Comparison of ENCODE assay signal across 8 cellular contexts in genomic region chr1:46300673-46301405, GRCh38. TPM values are rescaled to one million over a fixed set of nuclear protein-coding genes. Genes with fewer than 3 reads are reported as not detected.
DNase-seq lines count a peak whose midpoint lies in the region; ATAC-seq, FAIRE-seq and TF ChIP-seq lines count a peak whose summit lies in the region.

No MANE protein-coding gene starts in this region.

- H3K79me2 ChIP-seq in K562 (ENCODE audit: control insufficient read depth, insufficient read depth, low read length): peaks cover 86% of the 10 kb centered on the region

- H3K36me3 ChIP-seq in cardiac muscle cell: peaks cover 21% of the 10 kb centered on the region
- H3K36me3 ChIP-seq in K562 (ENCODE audit: control insufficient read depth, insufficient read depth, low read length): peaks cover 48% of the 10 kb centered on the region
- H3K36me3 ChIP-seq in lung (ENCODE audit: control insufficient read depth in 2 of 2, insufficient read depth in 2 of 2, low read length in 2 of 2): peaks cover 6% of the 10 kb centered on the region in 2 donors
- H3K36me3 ChIP-seq in uterus: no peaks in the 10 kb centered on the region

- BruUV-seq in K562 (replicated peaks; lab: Mats Ljungman, UMichigan): TSS peak; percentile 32

- CTCF ChIA-PET in K562 (lab: Yijun Ruan, JAX; ENCODE audit: low intra/inter-chr PET ratio): no interaction called here

- TF ChIP-seq CTCF in cardiac muscle cell (IDR thresholded peaks at IDR 0.05; ENCODE audit: low read depth, low read length) (no peak), K562 (IDR thresholded peaks at IDR 0.05 in 2 of 3, conservative IDR thresholded peaks at IDR 0.05 in 1 of 3; ENCODE audit: insufficient read depth in 2 of 3, low read depth in 1 of 3, low read length in 3 of 3) (no peak), lung (IDR thresholded peaks at IDR 0.05; ENCODE audit: control extremely low read depth, extremely low read depth) (no peak), uterus (IDR thresholded peaks at IDR 0.05) (no peak)

- WGBS in K562 (ENCODE audit: insufficient coverage, low coverage, missing lambda C conversion rate): 39% methylated on average over 6 of the region's 6 CpGs
- WGBS in lung, 2 donors: 31 to 35% methylated on average over 6 of the region's 6 CpGs

- TF ChIP-seq EP300 in K562 (IDR thresholded peaks at IDR 0.05; ENCODE audit: low read length): no peak

- no peak for ATAC-seq in Right ventricle myocardium inferior
- no peak for ATAC-seq in K562
- no peak for ATAC-seq in lung (ENCODE audit: insufficient read depth, low FRiP score)
- ATAC-seq in GM18861 (IDR thresholded peaks at IDR 0.05; ENCODE audit: unreplicated experiment): no peak

- TF ChIP-seq POLR2A in K562 (conservative IDR thresholded peaks at IDR 0.05) (no peak), uterus (IDR thresholded peaks at IDR 0.05) (no peak)

- H2AFZ ChIP-seq in K562 (ENCODE audit: low read depth, low read length): no peak overlapping the region

- FAIRE-seq in K562 (lab: Jason Lieb, UNC): no peak

- DNase-seq in cardiac muscle cell (ENCODE audit: low read depth in 1 of 2, low spot score in 1 of 2): peak in 1 of 2 donors; percentile 56
- no peak for DNase-seq in Right ventricle myocardium inferior (ENCODE audit: missing footprints)
- no peak for DNase-seq in K562 (ENCODE audit: extremely low read depth in 1 of 4, low spot score in 3 of 4)
- no peak for DNase-seq in lung (ENCODE audit: low spot score)
- peak in 1 of 2 donors; percentile 33 for DNase-seq in uterus
- DNase-seq in midbrain (lab: John Stamatoyannopoulos, UW): no peak
- no peak for DNase-seq in NCI-H146 (lab: John Stamatoyannopoulos, UW)

- H3K4me3 ChIP-seq in cardiac muscle cell (peak overlapping the region; percentile 62), K562 (peak overlapping the region; percentile 76), lung (peak overlapping the region; percentile 94), uterus (peak overlapping the region; percentile 79 to 85)

- H3K4me1 ChIP-seq in cardiac muscle cell (ENCODE audit: low read depth) (peaks cover 37% of the 10 kb centered on the region), K562 (replicated peaks in 1 of 2; ENCODE audit: control insufficient read depth in 2 of 2, insufficient read depth in 2 of 2, low read length in 2 of 2) (peaks cover 22 to 26% of the 10 kb centered on the region in 2 experiments; a peak in 4 of 5 replicates), lung (ENCODE audit: control insufficient read depth in 2 of 2, insufficient read depth in 2 of 2, low read length in 2 of 2) (peaks cover 10 to 11% of the 10 kb centered on the region in 2 donors), uterus (peaks cover 10 to 17% of the 10 kb centered on the region in 2 donors)

- peak overlapping the region; percentile 98 to 100 for H3K9ac ChIP-seq in K562 (ENCODE audit: insufficient read depth in 1 of 2, low read depth in 2 of 2, low read length in 2 of 2)

- H3K9me3 ChIP-seq in cardiac muscle cell (ENCODE audit: low read depth) (no peaks in the 10 kb centered on the region), K562 (replicated peaks; ENCODE audit: control insufficient read depth, insufficient read depth, low read depth, low read length) (no peaks in the 10 kb centered on the region), lung (ENCODE audit: control insufficient read depth in 2 of 2, insufficient read depth in 1 of 2, low read length in 1 of 2) (no peaks in the 10 kb centered on the region), uterus (no peaks in the 10 kb centered on the region)

- peak overlapping the region; percentile 99 for H3K27ac ChIP-seq in cardiac muscle cell
- peak overlapping the region; percentile 96 for H3K27ac ChIP-seq in K562 (ENCODE audit: extremely low read depth, low read depth, low read length)
- peak overlapping the region; percentile 93 to 99 for H3K27ac ChIP-seq in lung (ENCODE audit: low read depth in 1 of 2, low read length in 1 of 2)
- peak overlapping the region; percentile 95 to 96 for H3K27ac ChIP-seq in uterus

- intact Hi-C loops in Right ventricle myocardium inferior (cut with DNase I) (no loop called here), K562 (cut with micrococcal nuclease) (loop anchor here (2.0 to 5.0 kb wide), 2 partner anchors 14 to 54 kb away; partner anchors contain the start of gene RAD54L), uterus (cut with DNase I; ENCODE audit: low total_unique reads) (no loop called here)

- in situ Hi-C loops in K562 (cut with MboI): no loop called here

- TF ChIP-seq RAD21 in K562 (CRISPR knock-in tag; conservative IDR thresholded peaks at IDR 0.05 in 1 of 2, IDR thresholded peaks at IDR 0.05 in 1 of 2): no peak

- H3K27me3 ChIP-seq in cardiac muscle cell (no peaks in the 10 kb centered on the region), K562 (ENCODE audit: control insufficient read depth in 2 of 2, insufficient read depth in 2 of 2, low read length in 2 of 2) (no peaks in the 10 kb centered on the region), lung (ENCODE audit: control insufficient read depth, insufficient read depth) (no peaks in the 10 kb centered on the region), uterus (no peaks in the 10 kb centered on the region)

- H3K9me1 ChIP-seq in K562 (ENCODE audit: control insufficient read depth, insufficient read depth, low read length): peaks cover 6% of the 10 kb centered on the region

- POLR2A ChIA-PET in K562 (lab: Yijun Ruan, JAX): interaction anchor here (0.6 to 22.1 kb wide), 8 partner anchors 17 to 1482 kb away, joined by 3 to 410 read pairs (median 4); no protein-coding TSS in a partner anchor

- peaks cover 7% of the 10 kb centered on the region for H4K20me1 ChIP-seq in K562 (replicated peaks; ENCODE audit: control insufficient read depth, insufficient read depth, low read length)

- H3K4me2 ChIP-seq in K562 (ENCODE audit: insufficient read depth, low read length): peak overlapping the region; percentile 97

RNA-seq across cellular contexts. Expression of gene LRRC41, which starts 2.6 kb away (rescaled TPM):
- total RNA-seq in cardiac muscle cell: 118 and 151 TPM in 2 replicates
- 130 and 169 TPM in 2 replicates for polyA plus RNA-seq in cardiac muscle cell
- total RNA-seq in Right ventricle myocardium inferior: 35.8 TPM
- total RNA-seq in K562 (2011; cell fraction: chromatin; rRNA removed; ENCODE audit: low replicate concordance): 66.5 and 77.9 TPM in 2 replicates
- total RNA-seq in K562 (2011; cell fraction: nucleolus; rRNA removed): 55.3 and 56.5 TPM in 2 replicates
- 56.4 and 78.1 TPM in 2 replicates for total RNA-seq in K562 (2011; cell fraction: nucleoplasm; rRNA removed)
- 49.0 and 61.0 TPM in 2 replicates for total RNA-seq in K562 (2014; rRNA removed)
- 27.2 and 30.7 TPM in 2 replicates for total RNA-seq in K562 (2014; rRNA removed; fragmentation: Illumina TruSeq; extraction: Trizol)
- 47.1 and 49.7 TPM in 2 replicates for total RNA-seq in K562 (2015; rRNA removed; fragmentation: Illumina TruSeq; extraction: Trizol)
- 64.3 and 64.7 TPM in 2 replicates for total RNA-seq in K562 (2021)
- polyA plus RNA-seq in K562 (2011; rRNA removed): 39.6 and 70.2 TPM in 2 replicates
- polyA plus RNA-seq in K562 (2011; cell fraction: cytosol; rRNA removed): 74.3 and 85.0 TPM in 2 replicates
- polyA plus RNA-seq in K562 (2011; cell fraction: nucleus; rRNA removed): 66.4 and 77.5 TPM in 2 replicates
- 36.7 and 72.3 TPM in 2 replicates for polyA plus RNA-seq in K562 (2012)
- 52.3 and 56.7 TPM in 2 replicates for polyA plus RNA-seq in K562 (2014; fragmentation: Illumina TruSeq; extraction: Trizol)
- 10 to 100 TPM; 10.5 to 11.7 TPM for polyA plus RNA-seq in K562 (2014; fragmentation: Nextera tagmentation; extraction: Ambion mirVana)
- 44.2 and 50.0 TPM in 2 replicates for polyA plus RNA-seq in K562 (2014; rRNA removed)
- polyA minus RNA-seq in K562 (2011; rRNA and poly(A)+ RNA removed): 37.4 and 44.6 TPM in 2 replicates
- polyA minus RNA-seq in K562 (2011; cell fraction: cytosol; rRNA and poly(A)+ RNA removed): 44.1 and 45.1 TPM in 2 replicates
- 33.0 and 46.3 TPM in 2 replicates for polyA minus RNA-seq in K562 (2011; cell fraction: nucleus; rRNA and poly(A)+ RNA removed)
- total RNA-seq in lung: 10 to 100 TPM; 61.6 to 63.0 TPM
- polyA plus RNA-seq in lung: 10 to 100 TPM; 21.6 to 38.9 TPM
- total RNA-seq in uterus: 10 to 100 TPM; 26.8 to 87.2 (median 60.3) TPM

RNA-seq across cellular contexts. Expression of gene UQCRH, which starts 2.7 kb away (rescaled TPM):
- total RNA-seq in cardiac muscle cell: 597 and 948 TPM in 2 replicates
- polyA plus RNA-seq in cardiac muscle cell: 517 and 698 TPM in 2 replicates
- total RNA-seq in Right ventricle myocardium inferior: 1,208 TPM
- 185 and 351 TPM in 2 replicates for total RNA-seq in K562 (2011; cell fraction: chromatin; rRNA removed; ENCODE audit: low replicate concordance)
- 205 and 247 TPM in 2 replicates for total RNA-seq in K562 (2011; cell fraction: nucleolus; rRNA removed)
- 458 and 624 TPM in 2 replicates for total RNA-seq in K562 (2011; cell fraction: nucleoplasm; rRNA removed)
- total RNA-seq in K562 (2014; rRNA removed): 2,410 and 3,306 TPM in 2 replicates
- total RNA-seq in K562 (2014; rRNA removed; fragmentation: Illumina TruSeq; extraction: Trizol): 2,696 and 2,943 TPM in 2 replicates
- 1,782 and 1,893 TPM in 2 replicates for total RNA-seq in K562 (2015; rRNA removed; fragmentation: Illumina TruSeq; extraction: Trizol)
- total RNA-seq in K562 (2021): 1,267 and 1,360 TPM in 2 replicates
- polyA plus RNA-seq in K562 (2011; rRNA removed): 2,284 and 2,713 TPM in 2 replicates
- polyA plus RNA-seq in K562 (2011; cell fraction: cytosol; rRNA removed): 724 and 2,858 TPM in 2 replicates
- polyA plus RNA-seq in K562 (2011; cell fraction: nucleus; rRNA removed): 272 and 676 TPM in 2 replicates
- polyA plus RNA-seq in K562 (2012): 1,181 and 2,353 TPM in 2 replicates
- 1,923 and 1,965 TPM in 2 replicates for polyA plus RNA-seq in K562 (2014; fragmentation: Illumina TruSeq; extraction: Trizol)
- 1,000 to 10,000 TPM; 4,348 to 5,184 TPM for polyA plus RNA-seq in K562 (2014; fragmentation: Nextera tagmentation; extraction: Ambion mirVana)
- polyA plus RNA-seq in K562 (2014; rRNA removed): 1,877 and 2,534 TPM in 2 replicates
- polyA minus RNA-seq in K562 (2011; rRNA and poly(A)+ RNA removed): 762 and 899 TPM in 2 replicates
- 241 and 256 TPM in 2 replicates for polyA minus RNA-seq in K562 (2011; cell fraction: cytosol; rRNA and poly(A)+ RNA removed)
- polyA minus RNA-seq in K562 (2011; cell fraction: nucleus; rRNA and poly(A)+ RNA removed): 65.4 and 198 TPM in 2 replicates
- 100 to 1,000 TPM; 159 to 311 TPM for total RNA-seq in lung
- 100 to 1,000 TPM; 297 to 400 TPM for polyA plus RNA-seq in lung
- total RNA-seq in uterus: 100 to 1,000 TPM; 111 to 354 (median 296) TPM

RNA-seq across cellular contexts. Expression of gene NSUN4, which starts 39.8 kb away (rescaled TPM):
- total RNA-seq in cardiac muscle cell (9.5 and 10.8 TPM in 2 replicates), Right ventricle myocardium inferior (14.0 TPM), K562 (2014; rRNA removed) (33.4 and 37.0 TPM in 2 replicates), K562 (2014; rRNA removed; fragmentation: Illumina TruSeq; extraction: Trizol) (34.1 and 39.0 TPM in 2 replicates), K562 (2015; rRNA removed; fragmentation: Illumina TruSeq; extraction: Trizol) (33.8 and 34.2 TPM in 2 replicates), K562 (2021) (43.3 and 44.4 TPM in 2 replicates), lung (10 to 100 TPM; 28.9 to 29.3 TPM), uterus (10 to 100 TPM in 3 of 4 donors, 1 to 10 TPM in 1; 1.0 to 42.4 (median 23.2) TPM)
- polyA plus RNA-seq in cardiac muscle cell (15.1 and 16.1 TPM in 2 replicates), K562 (2011; rRNA removed) (60.2 and 65.6 TPM in 2 replicates), K562 (2014; fragmentation: Illumina TruSeq; extraction: Trizol) (47.8 and 47.9 TPM in 2 replicates), K562 (2014; fragmentation: Nextera tagmentation; extraction: Ambion mirVana) (10 to 100 TPM; 47.3 to 54.9 TPM), K562 (2014; rRNA removed) (43.5 and 46.3 TPM in 2 replicates), lung (10 to 100 TPM; 11.2 to 17.8 TPM)
- 126 and 174 TPM in 2 replicates for total RNA-seq in K562 (2011; cell fraction: chromatin; rRNA removed; ENCODE audit: low replicate concordance)
- total RNA-seq in K562 (2011; cell fraction: nucleolus; rRNA removed): 97.2 and 98.2 TPM in 2 replicates
- 106 and 123 TPM in 2 replicates for total RNA-seq in K562 (2011; cell fraction: nucleoplasm; rRNA removed)
- polyA plus RNA-seq in K562 (2011; cell fraction: cytosol; rRNA removed): 53.3 and 69.6 TPM in 2 replicates
- 43.8 and 46.3 TPM in 2 replicates for polyA plus RNA-seq in K562 (2011; cell fraction: nucleus; rRNA removed)
- polyA plus RNA-seq in K562 (2012): 37.5 and 42.1 TPM in 2 replicates
- polyA minus RNA-seq in K562 (2011; rRNA and poly(A)+ RNA removed): 113 and 133 TPM in 2 replicates
- polyA minus RNA-seq in K562 (2011; cell fraction: cytosol; rRNA and poly(A)+ RNA removed): 44.5 and 46.0 TPM in 2 replicates
- 24.6 and 44.7 TPM in 2 replicates for polyA minus RNA-seq in K562 (2011; cell fraction: nucleus; rRNA and poly(A)+ RNA removed)

RNA-seq across cellular contexts. Expression of gene RAD54L, which starts 53.3 kb away (rescaled TPM):
- total RNA-seq in cardiac muscle cell: 2.5 and 3.3 TPM in 2 replicates
- polyA plus RNA-seq in cardiac muscle cell: 5.9 and 13.6 TPM in 2 replicates
- 0.73 TPM for total RNA-seq in Right ventricle myocardium inferior
- total RNA-seq in K562 (2011; cell fraction: chromatin; rRNA removed; ENCODE audit: low replicate concordance): 121 and 199 TPM in 2 replicates
- total RNA-seq in K562 (2011; cell fraction: nucleolus; rRNA removed): 90.1 and 94.5 TPM in 2 replicates
- 71.5 and 90.3 TPM in 2 replicates for total RNA-seq in K562 (2011; cell fraction: nucleoplasm; rRNA removed)
- 33.1 and 37.5 TPM in 2 replicates for total RNA-seq in K562 (2014; rRNA removed)
- total RNA-seq in K562 (2014; rRNA removed; fragmentation: Illumina TruSeq; extraction: Trizol): 19.9 and 25.3 TPM in 2 replicates
- total RNA-seq in K562 (2015; rRNA removed; fragmentation: Illumina TruSeq; extraction: Trizol): 30.9 and 31.2 TPM in 2 replicates
- 67.0 and 72.7 TPM in 2 replicates for total RNA-seq in K562 (2021)
- polyA plus RNA-seq in K562 (2011; rRNA removed): 17.9 and 38.9 TPM in 2 replicates
- polyA plus RNA-seq in K562 (2011; cell fraction: cytosol; rRNA removed): 25.3 and 30.2 TPM in 2 replicates
- 141 and 147 TPM in 2 replicates for polyA plus RNA-seq in K562 (2011; cell fraction: nucleus; rRNA removed)
- polyA plus RNA-seq in K562 (2012): 41.9 and 42.0 TPM in 2 replicates
- polyA plus RNA-seq in K562 (2014; fragmentation: Illumina TruSeq; extraction: Trizol): 77.7 and 80.1 TPM in 2 replicates
- polyA plus RNA-seq in K562 (2014; fragmentation: Nextera tagmentation; extraction: Ambion mirVana): 10 to 100 TPM; 37.1 to 92.3 TPM
- 38.2 and 43.9 TPM in 2 replicates for polyA plus RNA-seq in K562 (2014; rRNA removed)
- 23.8 and 25.3 TPM in 2 replicates for polyA minus RNA-seq in K562 (2011; rRNA and poly(A)+ RNA removed)
- polyA minus RNA-seq in K562 (2011; cell fraction: cytosol; rRNA and poly(A)+ RNA removed): 21.7 and 27.2 TPM in 2 replicates
- 27.9 and 34.2 TPM in 2 replicates for polyA minus RNA-seq in K562 (2011; cell fraction: nucleus; rRNA and poly(A)+ RNA removed)
- total RNA-seq in lung: 1 to 10 TPM; 2.1 to 2.2 TPM
- polyA plus RNA-seq in lung: 1 to 10 TPM in 1 of 2 donors, under 1 TPM in 1; 0.72 to 2.0 TPM
- 1 to 10 TPM in 2 of 4 donors, not detected in 2; 1.2 to 7.3 TPM for total RNA-seq in uterus
